8 cellular contexts compared by ENCODE assay signal in the genomic region with DNA sequence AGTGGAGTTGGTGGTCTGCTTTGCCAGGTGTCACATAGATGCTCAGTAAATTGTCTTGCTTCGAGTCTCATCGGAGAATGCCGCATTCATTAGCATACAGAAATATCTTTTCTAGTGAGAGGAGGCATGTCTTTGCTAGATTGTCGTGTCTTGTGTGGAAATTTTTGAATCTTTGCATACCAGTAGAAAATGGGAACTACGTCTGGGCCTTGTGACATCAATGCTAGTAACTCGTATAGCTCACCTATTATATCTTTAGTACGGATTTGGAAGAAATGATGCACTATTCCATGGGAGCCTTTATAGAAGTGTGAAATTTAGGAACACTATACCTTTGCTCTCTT. TPM values are rescaled to one million over a fixed set of nuclear protein-coding genes. Genes with fewer than 3 reads are reported as not detected.
DNase-seq lines count a peak whose midpoint lies in the region; ATAC-seq, FAIRE-seq and TF ChIP-seq lines count a peak whose summit lies in the region.

No MANE protein-coding gene starts in this region.

- H3K9me3 Mint-ChIP-seq in activated CD8-positive, alpha-beta T cell treated with anti-CD3 and anti-CD28 coated beads, Interleukin-2, amount 10 ng/mL, durations not matched to agents 7 days and 5 days (ENCODE audit: insufficient read depth): peaks cover 3% of the 10 kb centered on the region

- H3K4me3 ChIP-seq in BE2C (ENCODE audit: low read depth, low read length) (peak overlapping the region; percentile 98), iPS-18c (ENCODE audit: insufficient read depth, low read depth, low read length) (peak overlapping the region; percentile 87), stomach smooth muscle (ENCODE audit: low read length in 2 of 2) (peak overlapping the region; percentile 90 to 97)

- TF ChIP-seq POLR2A in H54 (IDR thresholded peaks at IDR 0.05; ENCODE audit: low read depth, low read length): no peak

- POLR2A ChIA-PET in activated CD8-positive, alpha-beta T cell treated with anti-CD3 and anti-CD28 coated beads, Interleukin-2, amount 10 ng/mL, durations not matched to agents 7 days and 5 days (lab: Charles Lee): interaction anchor here (0.9 kb wide), 1 partner anchor 63 kb away, joined by 4 read pairs; the partner anchor contains the start of gene UAP1

- CTCF ChIA-PET in activated CD8-positive, alpha-beta T cell treated with anti-CD3 and anti-CD28 coated beads, Interleukin-2, amount 10 ng/mL, durations not matched to agents 7 days and 5 days (lab: Charles Lee): no interaction called here

- H3K27me3 ChIP-seq in BE2C (no peaks in the 10 kb centered on the region), stomach smooth muscle (ENCODE audit: control insufficient read depth in 1 of 2, insufficient read depth in 2 of 2, low read length in 2 of 2) (no peaks in the 10 kb centered on the region)

- peaks cover 39% of the 10 kb centered on the region for H3K4me1 Mint-ChIP-seq in activated CD8-positive, alpha-beta T cell treated with anti-CD3 and anti-CD28 coated beads, Interleukin-2, amount 10 ng/mL, durations not matched to agents 7 days and 5 days (ENCODE audit: low read depth)

- no peak for DNase-seq in BE2C
- DNase-seq in activated CD8-positive, alpha-beta T cell treated with anti-CD3 and anti-CD28 coated beads, Interleukin-2, amount 10 ng/mL, durations not matched to agents 7 days and 5 days: no peak
- DNase-seq in H54 (ENCODE audit: insufficient read length, low spot score): no peak
- DNase-seq in GM10266 (ENCODE audit: extremely low spot score): no peak

- H3K4me3 Mint-ChIP-seq in activated CD8-positive, alpha-beta T cell treated with anti-CD3 and anti-CD28 coated beads, Interleukin-2, amount 10 ng/mL, durations not matched to agents 7 days and 5 days: peak overlapping the region; percentile 96

- no peaks in the 10 kb centered on the region for H3K4me1 ChIP-seq in BE2C
- H3K4me1 ChIP-seq in stomach smooth muscle (ENCODE audit: control insufficient read depth, insufficient read depth, low read length): peaks cover 7% of the 10 kb centered on the region

- FAIRE-seq in H54 (lab: Jason Lieb, UNC): no peak

- H3K36me3 Mint-ChIP-seq in activated CD8-positive, alpha-beta T cell treated with anti-CD3 and anti-CD28 coated beads, Interleukin-2, amount 10 ng/mL, durations not matched to agents 7 days and 5 days (ENCODE audit: low read depth): peaks cover 27% of the 10 kb centered on the region

- TF ChIP-seq CTCF in BE2C (IDR thresholded peaks at IDR 0.05; ENCODE audit: low read depth, low read length): no peak
- no peak for TF ChIP-seq CTCF in GM10266 (IDR thresholded peaks at IDR 0.05; ENCODE audit: control insufficient read depth, insufficient read depth, low read depth, missing control alignments)

- peaks cover 34% of the 10 kb centered on the region for H3K36me3 ChIP-seq in BE2C
- H3K36me3 ChIP-seq in stomach smooth muscle (ENCODE audit: control insufficient read depth in 2 of 2, insufficient read depth in 2 of 2, low read length in 2 of 2): peaks cover 10 to 21% of the 10 kb centered on the region in 2 donors

- H3K9ac ChIP-seq in stomach smooth muscle (ENCODE audit: low read length in 2 of 2): peak overlapping the region; percentile 90 to 93

- H3K9me3 ChIP-seq in BE2C (no peaks in the 10 kb centered on the region), iPS-18c (ENCODE audit: control insufficient read depth, insufficient read depth, low read length) (peaks cover 7% of the 10 kb centered on the region), stomach smooth muscle (ENCODE audit: control insufficient read depth in 2 of 2, low read length in 2 of 2) (no peaks in the 10 kb centered on the region)

- peak overlapping the region; percentile 95 for H3K27ac Mint-ChIP-seq in activated CD8-positive, alpha-beta T cell treated with anti-CD3 and anti-CD28 coated beads, Interleukin-2, amount 10 ng/mL, durations not matched to agents 7 days and 5 days

- H3K27me3 Mint-ChIP-seq in activated CD8-positive, alpha-beta T cell treated with anti-CD3 and anti-CD28 coated beads, Interleukin-2, amount 10 ng/mL, durations not matched to agents 7 days and 5 days (ENCODE audit: low read depth): peaks cover 3% of the 10 kb centered on the region

- ATAC-seq in GM19351 (IDR thresholded peaks at IDR 0.05; ENCODE audit: unreplicated experiment) (peak; percentile 26), HG03457 (IDR thresholded peaks at IDR 0.05; ENCODE audit: unreplicated experiment) (peak; percentile 16)
- no peak for ATAC-seq in activated CD8-positive, alpha-beta T cell treated with anti-CD3 and anti-CD28 coated beads, Interleukin-2, amount 10 ng/mL, durations not matched to agents 7 days and 5 days

- H3K27ac ChIP-seq in stomach smooth muscle (ENCODE audit: low read length): peak overlapping the region; percentile 83

RNA-seq across cellular contexts. Expression of gene UHMK1, which starts 0.8 kb away (rescaled TPM):
- polyA plus RNA-seq in BE2C (2012; ENCODE audit: insufficient read depth, insufficient read length, low read depth): 7.3 TPM
- 10 to 100 TPM; 53.1 to 57.0 TPM for total RNA-seq in activated CD8-positive, alpha-beta T cell treated with anti-CD3 and anti-CD28 coated beads, Interleukin-2, amount 10 ng/mL, durations not matched to agents 7 days and 5 days
